Comparison of ENCODE assay signal across 36 cellular contexts in genomic region chr4:23779422-23779821, GRCh38.
"Had no signal": no experiment of that assay in that cellular context is flagged by ENCODE, and none has a peak within 500 bp of the region (broad histone marks: within the 10 kb centered on the region; RNA-seq: fewer than 3 reads in every experiment).

No MANE protein-coding gene starts in this region.

- H3K4me1 Mint-ChIP-seq: activated B cell treated with CpG ODN at 0.5 μM for 24 hours; activated CD4-positive, alpha-beta T cell treated with anti-CD3 and anti-CD28 coated beads, Interleukin-2, amount 10 ng/mL, durations not matched to agents 24 days and 14 days; activated naive CD8-positive, alpha-beta T cell treated with anti-CD3 and anti-CD28 coated beads for 36 hours; activated T-helper 17 cell treated with anti-CD3 and anti-CD28 coated beads, Interleukin-2, amount 50 U/mL, for 72 hours had no signal

- H3K27ac ChIP-seq: adrenal gland, body of pancreas, brain microvascular endothelial cell, VCaP had no signal

- H3K9me3 Mint-ChIP-seq: activated CD4-positive, alpha-beta T cell treated with anti-CD3 and anti-CD28 coated beads, Interleukin-2, amount 10 ng/mL, durations not matched to agents 24 days and 14 days; activated T-helper 17 cell treated with anti-CD3 and anti-CD28 coated beads, Interleukin-2, amount 50 U/mL, for 72 hours had no signal

- H3K36me3 Mint-ChIP-seq: activated CD4-positive, alpha-beta memory T cell treated with anti-CD3 and anti-CD28 coated beads for 36 hours; activated naive CD4-positive, alpha-beta T cell treated with anti-CD3 and anti-CD28 coated beads, Interleukin-2, amount 50 U/mL, for 72 hours; activated naive CD8-positive, alpha-beta T cell treated with anti-CD3 and anti-CD28 coated beads for 36 hours had no signal

- H3K4me3 Mint-ChIP-seq: activated B cell treated with CpG ODN at 0.5 μM for 24 hours; activated CD4-positive, alpha-beta memory T cell treated with anti-CD3 and anti-CD28 coated beads for 36 hours; activated CD4-positive, alpha-beta T cell treated with anti-CD3 and anti-CD28 coated beads, Interleukin-2, amount 10 ng/mL, durations not matched to agents 24 days and 14 days; activated CD8-positive, alpha-beta T cell treated with anti-CD3 and anti-CD28 coated beads for 36 hours; activated naive CD4-positive, alpha-beta T cell treated with anti-CD3 and anti-CD28 coated beads for 36 hours; activated naive CD8-positive, alpha-beta T cell treated with anti-CD3 and anti-CD28 coated beads for 36 hours; activated T-cell treated with anti-CD3 and anti-CD28 coated beads, Interleukin-2, amount 50 U/mL, for 4 hours; activated T-cell treated with anti-CD3 and anti-CD28 coated beads, Interleukin-2, amount 50 U/mL, for 72 hours; activated T-helper 1 cell treated with anti-CD3 and anti-CD28 coated beads, Interleukin-12 subunit alpha, Interleukin-12 subunit beta, Interleukin-2, Interleukin-4 antibody, amounts not matched to agents 30 ng/mL and 10 ng/mL and 1 ng/mL, durations not matched to agents 14 hours and 24 hours and 36 hours; activated T-helper 17 cell treated with anti-CD3 and anti-CD28 coated beads, Interleukin-2, amount 50 U/mL, for 72 hours; T-helper 1 cell treated with Interleukin-12 subunit alpha and Interleukin-12 subunit beta and Interleukin-4 antibody, amounts not matched to agents 30 μg/mL and 1 μg/mL, for 36 hours; T-helper 2 cell treated with Interferon-gamma antibody and Interleukin-4, amounts not matched to agents 5 μg/mL and 100 μg/mL, for 36 hours had no signal

- DNase-seq: activated B cell treated with CpG ODN at 0.5 μM for 24 hours; activated CD4-positive, alpha-beta memory T cell treated with anti-CD3 and anti-CD28 coated beads for 36 hours; activated CD4-positive, alpha-beta T cell treated with anti-CD3 and anti-CD28 coated beads for 4 hours; activated CD4-positive, alpha-beta T cell treated with anti-CD3 and anti-CD28 coated beads, Interleukin-2, amount 10 ng/mL, durations not matched to agents 24 days and 14 days; activated CD4-positive, alpha-beta T cell treated with anti-CD3 and anti-CD28 coated beads, Interleukin-2, amount 50 U/mL, for 1 hour; activated CD4-positive, alpha-beta T cell treated with anti-CD3 and anti-CD28 coated beads, Interleukin-2, amount 50 U/mL, for 4 hours; activated CD4-positive, CD25-positive, alpha-beta regulatory T cell treated with anti-CD3 and anti-CD28 coated beads, Interleukin-2, amount 50 U/mL, for 72 hours; activated CD8-positive, alpha-beta memory T cell treated with anti-CD3 and anti-CD28 coated beads, Interleukin-2, amount 50 U/mL, for 4 hours; activated CD8-positive, alpha-beta T cell treated with anti-CD3 and anti-CD28 coated beads for 36 hours; activated effector memory CD4-positive, alpha-beta T cell treated with anti-CD3 and anti-CD28 coated beads, Interleukin-2, amount 50 U/mL, for 16 hours; activated gamma-delta T cell treated with Interleukin-2 at 50 U/mL for 16 hours; activated naive CD4-positive, alpha-beta T cell; activated naive CD4-positive, alpha-beta T cell treated with anti-CD3 and anti-CD28 coated beads for 36 hours; activated naive CD4-positive, alpha-beta T cell treated with anti-CD3 and anti-CD28 coated beads, Interleukin-2, amount 50 U/mL, for 16 hours; activated naive CD8-positive, alpha-beta T cell treated with anti-CD3 and anti-CD28 coated beads for 36 hours; activated T-cell treated with anti-CD3 and anti-CD28 coated beads for 4 hours; activated T-cell treated with anti-CD3 and anti-CD28 coated beads, Interleukin-2, amount 50 U/mL, for 1 hour; activated T-cell treated with anti-CD3 and anti-CD28 coated beads, Interleukin-2, amount 50 U/mL, for 4 hours; activated T-cell treated with anti-CD3 and anti-CD28 coated beads, Interleukin-2, amount 50 U/mL, for 72 hours; adrenal gland; amniotic stem cell; aorta; brain microvascular endothelial cell; central memory CD4-positive, alpha-beta T cell; T-helper 2 cell; T-helper 9 cell had no signal

- H3K27ac Mint-ChIP-seq: activated B cell treated with CpG ODN at 0.5 μM for 24 hours; activated CD4-positive, alpha-beta memory T cell treated with anti-CD3 and anti-CD28 coated beads for 36 hours; activated CD4-positive, alpha-beta T cell treated with anti-CD3 and anti-CD28 coated beads, Interleukin-2, amount 10 ng/mL, durations not matched to agents 24 days and 14 days; activated CD8-positive, alpha-beta T cell treated with anti-CD3 and anti-CD28 coated beads for 36 hours; activated naive CD4-positive, alpha-beta T cell treated with anti-CD3 and anti-CD28 coated beads for 36 hours; activated naive CD4-positive, alpha-beta T cell treated with anti-CD3 and anti-CD28 coated beads, Interleukin-2, amount 50 U/mL, for 72 hours; activated naive CD8-positive, alpha-beta T cell treated with anti-CD3 and anti-CD28 coated beads for 36 hours; activated T-cell treated with anti-CD3 and anti-CD28 coated beads, Interleukin-2, amount 50 U/mL, for 72 hours; activated T-helper 1 cell treated with anti-CD3 and anti-CD28 coated beads, Interleukin-12 subunit alpha, Interleukin-12 subunit beta, Interleukin-2, Interleukin-4 antibody, amounts not matched to agents 30 ng/mL and 10 ng/mL and 1 ng/mL, durations not matched to agents 14 hours and 24 hours and 36 hours; activated T-helper 17 cell treated with anti-CD3 and anti-CD28 coated beads, Interleukin-2, amount 50 U/mL, for 72 hours; T-helper 1 cell treated with Interleukin-12 subunit alpha and Interleukin-12 subunit beta and Interleukin-4 antibody, amounts not matched to agents 30 μg/mL and 1 μg/mL, for 36 hours; T-helper 2 cell treated with Interferon-gamma antibody and Interleukin-4, amounts not matched to agents 5 μg/mL and 100 μg/mL, for 36 hours had no signal

- FAIRE-seq: astrocyte, TTC549 had no signal

- H3K27me3 ChIP-seq: adrenal gland, body of pancreas, brain microvascular endothelial cell, breast epithelium had no signal

- ATAC-seq: activated CD8-positive, alpha-beta T cell treated with anti-CD3 and anti-CD28 coated beads for 36 hours; activated naive CD4-positive, alpha-beta T cell treated with anti-CD3 and anti-CD28 coated beads, Interleukin-2, amount 50 U/mL, for 72 hours; activated T-cell treated with anti-CD3 and anti-CD28 coated beads, Interleukin-2, amount 50 U/mL, for 4 hours; activated T-cell treated with anti-CD3 and anti-CD28 coated beads, Interleukin-2, amount 50 U/mL, for 72 hours; activated T-helper 17 cell treated with anti-CD3 and anti-CD28 coated beads, Interleukin-2, amount 50 U/mL, for 72 hours; body of pancreas had no signal

- H3K4me3 ChIP-seq: adrenal gland, body of pancreas, breast epithelium had no signal

- H3K9me3 ChIP-seq: adrenal gland, body of pancreas, breast epithelium had no signal

- H3K27me3 Mint-ChIP-seq: activated B cell treated with CpG ODN at 0.5 μM for 24 hours; activated CD4-positive, alpha-beta memory T cell treated with anti-CD3 and anti-CD28 coated beads for 36 hours; activated CD4-positive, alpha-beta T cell treated with anti-CD3 and anti-CD28 coated beads, Interleukin-2, amount 10 ng/mL, durations not matched to agents 24 days and 14 days; activated CD8-positive, alpha-beta T cell treated with anti-CD3 and anti-CD28 coated beads for 36 hours; activated naive CD8-positive, alpha-beta T cell treated with anti-CD3 and anti-CD28 coated beads for 36 hours; activated T-helper 17 cell treated with anti-CD3 and anti-CD28 coated beads, Interleukin-2, amount 50 U/mL, for 72 hours had no signal

- H3K4me1 ChIP-seq: adrenal gland, body of pancreas, breast epithelium had no signal

- H3K36me3 ChIP-seq: adrenal gland, brain microvascular endothelial cell, breast epithelium had no signal
